In genomic region chr11:47636331-47636730, GRCh38 we compare ENCODE assay signal across 1 cellular context. TPM values are rescaled to one million over a fixed set of nuclear protein-coding genes. Genes with fewer than 3 reads are reported as not detected.
"Had no signal": no experiment of that assay in that cellular context is flagged by ENCODE, and none has a peak within 500 bp of the region (broad histone marks: within the 10 kb centered on the region; RNA-seq: fewer than 3 reads in every experiment).

No MANE protein-coding gene starts in this region.

RNA-seq across cellular contexts. Expression of gene C1QTNF4, which starts 42.1 kb away (rescaled TPM):
- polyA plus RNA-seq: GM12878 had no signal
